Comparison of ENCODE assay signal across 2 cellular contexts in genomic region chr10:123742751-123743440, GRCh38.
TF ChIP-seq lines count a peak whose summit lies in the region.

No MANE protein-coding gene starts in this region.

TF ChIP-seq in HCT116, 20 proteins besides CTCF, POLR2A, EP300 and RAD21 (continued from another document):
- TF ChIP-seq MAX (IDR thresholded peaks at IDR 0.05) (no peak), SIN3A (IDR thresholded peaks at IDR 0.05; ENCODE audit: low read depth) (no peak), YY1 (IDR thresholded peaks at IDR 0.05; ENCODE audit: extremely low read depth, insufficient replicate concordance, low read depth, low read length) (no peak), ZBTB33 (IDR thresholded peaks at IDR 0.05; ENCODE audit: extremely low read depth, insufficient replicate concordance, low read length) (no peak), EGR1 (IDR thresholded peaks at IDR 0.05; ENCODE audit: low read depth) (no peak), ZFX (IDR thresholded peaks at IDR 0.05) (no peak), FOSL1 (IDR thresholded peaks at IDR 0.05; ENCODE audit: low read depth) (no peak), ATF3 (IDR thresholded peaks at IDR 0.05) (no peak), EZH2phosphoT487 (IDR thresholded peaks at IDR 0.05; ENCODE audit: borderline replicate concordance) (no peak), SP1 (IDR thresholded peaks at IDR 0.05; ENCODE audit: low read depth) (no peak), CBX3 (IDR thresholded peaks at IDR 0.05; ENCODE audit: low read depth) (no peak), EZH2 (IDR thresholded peaks at IDR 0.05) (no peak), ZNF274 (IDR thresholded peaks at IDR 0.05; ENCODE audit: low read depth, low read length) (no peak), TCF7L2 (IDR thresholded peaks at IDR 0.05; ENCODE audit: borderline replicate concordance, extremely low read depth, insufficient read depth, insufficient read length) (no peak), SRF (IDR thresholded peaks at IDR 0.05; ENCODE audit: low read depth) (no peak), CEBPB (IDR thresholded peaks at IDR 0.05; ENCODE audit: low read depth) (no peak), REST (IDR thresholded peaks at IDR 0.05; ENCODE audit: low read depth) (no peak)

TF ChIP-seq in H1, 55 proteins besides CTCF, POLR2A, EP300 and RAD21:
- TF ChIP-seq USF2 (IDR thresholded peaks at IDR 0.05; ENCODE audit: low read length) (no peak), GABPA (IDR thresholded peaks at IDR 0.05; ENCODE audit: borderline replicate concordance, insufficient read depth, low read length) (no peak), RBBP5 (IDR thresholded peaks at IDR 0.05; ENCODE audit: borderline replicate concordance, low read depth, low read length) (no peak), TCF12 (IDR thresholded peaks at IDR 0.05; ENCODE audit: low read depth, low read length) (no peak), ZNF274 (IDR thresholded peaks at IDR 0.05; ENCODE audit: borderline replicate concordance, extremely low read depth, low read length) (no peak), TEAD4 (IDR thresholded peaks at IDR 0.05; ENCODE audit: low read depth, low read length) (no peak), BRCA1 (IDR thresholded peaks at IDR 0.05; ENCODE audit: low read depth, low read length) (no peak), CREB1 (IDR thresholded peaks at IDR 0.05) (no peak), TBP (IDR thresholded peaks at IDR 0.05; ENCODE audit: low read depth, low read length) (no peak)
